ENCODE assay signal across 5 cellular contexts in genomic region chr14:60680511-60680910, GRCh38. TPM values are rescaled to one million over a fixed set of nuclear protein-coding genes. Genes with fewer than 3 reads are reported as not detected.
"Had no signal": no experiment of that assay in that cellular context is flagged by ENCODE, and none has a peak within 500 bp of the region (broad histone marks: within the 10 kb centered on the region; RNA-seq: fewer than 3 reads in every experiment).

No MANE protein-coding gene starts in this region.

- ATAC-seq: K562 had no signal

- DNase-seq: GOT3, H7, IMR-90, KG1 had no signal

- H3K4me3 ChIP-seq: K562 had no signal

RNA-seq across cellular contexts. Expression of gene SIX1, which starts 31.2 kb away (rescaled TPM):
- total RNA-seq: H7 had no signal
